ENCODE assay signal across 7 cellular contexts in the genomic region with DNA sequence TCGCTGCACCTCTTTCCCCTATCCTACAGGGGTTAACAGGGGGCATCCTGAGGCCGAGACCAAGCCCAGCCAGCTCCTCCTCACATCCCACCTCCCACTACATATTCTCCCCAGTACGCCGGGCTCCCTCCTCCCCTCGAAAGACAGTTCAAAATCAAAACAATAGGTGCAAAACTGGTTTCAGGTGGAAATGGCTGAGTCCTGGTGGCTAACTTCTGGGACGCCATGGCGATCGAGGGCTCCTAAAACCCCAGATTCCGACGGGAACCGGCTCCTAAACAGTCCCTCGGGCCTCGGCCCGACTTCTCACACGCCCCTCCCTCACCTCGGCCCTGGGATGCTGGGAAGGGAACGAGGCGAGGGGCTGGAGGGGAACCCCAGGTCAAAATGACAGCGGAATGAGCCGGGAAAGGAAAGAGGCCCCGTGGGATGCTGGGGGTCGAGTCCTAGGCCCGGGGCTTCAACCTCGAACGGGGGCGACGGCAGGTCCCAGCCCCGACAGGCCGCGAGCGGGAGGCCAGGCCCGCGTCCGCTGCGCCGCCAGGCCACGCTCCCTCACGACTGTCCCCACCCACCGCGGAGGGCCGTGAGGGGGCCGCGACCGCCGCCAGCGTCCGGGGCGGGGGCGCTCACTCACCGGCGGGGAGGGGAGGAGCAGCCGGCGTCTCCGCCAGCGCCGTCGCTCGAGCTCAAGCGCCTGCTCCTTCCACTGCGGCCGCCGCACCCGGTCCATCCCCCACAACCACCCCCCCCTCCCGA. TPM values are rescaled to one million over a fixed set of nuclear protein-coding genes. Genes with fewer than 3 reads are reported as not detected.
DNase-seq lines count a peak whose midpoint lies in the region; ATAC-seq and TF ChIP-seq lines count a peak whose summit lies in the region.

No MANE protein-coding gene starts in this region.

- no peak for TF ChIP-seq RAD21 in Ishikawa (IDR thresholded peaks at IDR 0.05; ENCODE audit: low read depth)

- intact Hi-C loops in left colon (cut with DNase I, micrococcal nuclease) = no loop called here

- DNase-seq in UCSD-AML1 (lab: John Stamatoyannopoulos, UW; ENCODE audit: unreplicated experiment) = peak; percentile 86
- DNase-seq in caudate nucleus (lab: John Stamatoyannopoulos, UW) = peak in 34 of 61 donors; percentile 21 to 89 (median 62)
- DNase-seq in left colon = peak in 1 of 2 donors; percentile 74
- DNase-seq in stimulated activated CD4-positive, alpha-beta T cell treated with anti-CD3 and anti-CD28 coated beads, Interleukin-4, amount 100 ng/mL, for 1 hour = peak; percentile 10

- peak overlapping the region; percentile 95 for H3K27ac ChIP-seq in caudate nucleus (ENCODE audit: low read depth, low read length)

- no peak for TF ChIP-seq EP300 in Ishikawa (IDR thresholded peaks at IDR 0.05; ENCODE audit: borderline replicate concordance)

- TF ChIP-seq CTCF in GM12873 (IDR thresholded peaks at IDR 0.05; ENCODE audit: insufficient read depth, low read depth, low read length, missing control alignments) = peak; percentile 22

- ATAC-seq in GM21576 (IDR thresholded peaks at IDR 0.05; ENCODE audit: unreplicated experiment) = peak; percentile 62
- ATAC-seq in left colon = peak; percentile 67

TF ChIP-seq in Ishikawa, 13 proteins besides CTCF, POLR2A, EP300 and RAD21:
- peak; percentile 39; the same call in 1 of the 2 replicates for TF ChIP-seq TAF1 (IDR thresholded peaks at IDR 0.05; ENCODE audit: low read depth)
- no peak for TF ChIP-seq EGR1 (IDR thresholded peaks at IDR 0.05)
- peak; percentile 78 for TF ChIP-seq ZBTB7A (IDR thresholded peaks at IDR 0.05; ENCODE audit: low read depth)
- peak; percentile 57 for TF ChIP-seq MAX (IDR thresholded peaks at IDR 0.05)
- no peak for TF ChIP-seq CEBPB (IDR thresholded peaks at IDR 0.05)

RNA-seq across cellular contexts. Expression of gene TMCC1, which starts 0.5 kb away (rescaled TPM):
- total RNA-seq in left colon = 10 to 100 TPM; 34.4 to 35.7 TPM
